9 cellular contexts compared by ENCODE assay signal in the genomic region with DNA sequence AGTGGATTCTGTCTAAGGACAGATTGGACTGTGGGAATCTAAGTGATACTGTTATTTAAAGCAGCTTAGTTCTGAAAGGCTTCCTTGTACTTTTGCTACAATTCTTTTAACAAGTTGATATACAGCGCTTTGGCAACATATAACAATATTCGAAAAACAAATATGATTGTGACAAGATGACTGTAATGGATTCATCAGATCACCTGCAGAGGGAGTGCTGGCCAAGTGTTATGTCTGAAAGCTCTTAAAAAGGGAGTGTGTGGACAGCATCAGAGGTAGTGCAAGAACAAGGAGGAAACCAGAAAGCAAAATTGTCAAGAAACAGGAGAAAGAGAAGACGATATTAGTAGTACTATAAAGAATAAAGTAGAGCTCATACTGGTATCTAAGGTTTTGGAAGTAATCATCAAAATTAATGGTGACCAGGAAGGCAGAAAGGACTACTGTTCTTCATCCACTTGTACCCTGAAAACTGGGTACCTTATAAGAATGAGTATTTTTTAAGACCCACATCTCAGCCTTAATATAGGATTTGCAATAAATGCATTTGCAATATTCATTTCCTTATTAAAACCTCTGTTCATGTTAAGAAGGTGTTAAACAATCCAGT.
DNase-seq lines count a peak whose midpoint lies in the region; ATAC-seq and TF ChIP-seq lines count a peak whose summit lies in the region.
"Had no signal": no experiment of that assay in that cellular context is flagged by ENCODE, and none has a peak within 500 bp of the region (broad histone marks: within the 10 kb centered on the region; RNA-seq: fewer than 3 reads in every experiment).

No MANE protein-coding gene starts in this region.

- no peak overlapping the region for H2BK120ac ChIP-seq in mesendoderm (ENCODE audit: low read depth, low read length)

- POLR2A ChIA-PET in activated CD4-positive, alpha-beta T cell treated with anti-CD3 and anti-CD28 coated beads for 36 hours (lab: Charles Lee) = no interaction called here

- no peaks in the 10 kb centered on the region for H3K36me3 Mint-ChIP-seq in activated CD4-positive, alpha-beta T cell treated with anti-CD3 and anti-CD28 coated beads for 36 hours (ENCODE audit: low read depth)

- no peak overlapping the region for H2AFZ ChIP-seq in MM.1S (ENCODE audit: low read length)

- no peaks in the 10 kb centered on the region for H3K27me3 Mint-ChIP-seq in activated CD4-positive, alpha-beta T cell treated with anti-CD3 and anti-CD28 coated beads for 36 hours

- H3F3A ChIP-seq in MM.1S (ENCODE audit: insufficient read depth, low read length) = no peaks in the 10 kb centered on the region

- no peak overlapping the region for H2AK5ac ChIP-seq in mesendoderm (ENCODE audit: low read length)

- intact Hi-C loops in activated CD4-positive, alpha-beta T cell treated with anti-CD3 and anti-CD28 coated beads for 36 hours (cut with DNase I, micrococcal nuclease) = no loop called here

- H3K4me3 ChIP-seq in MM.1S (ENCODE audit: low read length) (no peak overlapping the region), WERI-Rb-1 (ENCODE audit: low read depth, low read length) (no peak overlapping the region), mesendoderm (ENCODE audit: low read length) (no peak overlapping the region)

- H4K5ac ChIP-seq in mesendoderm (ENCODE audit: low read length) = no peak overlapping the region

- CTCF ChIA-PET in activated CD4-positive, alpha-beta T cell treated with anti-CD3 and anti-CD28 coated beads for 36 hours (lab: Charles Lee) = interaction anchor here (1.2 to 2.3 kb wide), 2 partner anchors 13 to 18 kb away, joined by 3 to 6 read pairs; no protein-coding TSS in a partner anchor

- no peak overlapping the region for H3K4me3 Mint-ChIP-seq in activated CD4-positive, alpha-beta T cell treated with anti-CD3 and anti-CD28 coated beads for 36 hours

- H3K27ac Mint-ChIP-seq in activated CD4-positive, alpha-beta T cell treated with anti-CD3 and anti-CD28 coated beads for 36 hours = no peak overlapping the region

- no peaks in the 10 kb centered on the region for H3K27me3 ChIP-seq in MM.1S (replicated peaks; ENCODE audit: insufficient read depth, low read length)
- no peaks in the 10 kb centered on the region for H3K27me3 ChIP-seq in WERI-Rb-1 (ENCODE audit: insufficient read depth, low read depth, severe bottlenecking)
- H3K27me3 ChIP-seq in mesendoderm (ENCODE audit: insufficient read depth, low read length, poor library complexity) = no peaks in the 10 kb centered on the region

- no peaks in the 10 kb centered on the region for H4K20me1 ChIP-seq in MM.1S (ENCODE audit: insufficient read depth, low read length)

- H3K23ac ChIP-seq in mesendoderm (ENCODE audit: low read length) = no peak overlapping the region

- no peaks in the 10 kb centered on the region for H3K4me1 Mint-ChIP-seq in activated CD4-positive, alpha-beta T cell treated with anti-CD3 and anti-CD28 coated beads for 36 hours

- WGBS in mesendoderm (ENCODE audit: extremely low coverage, insufficient coverage, low lambda C conversion rate) = no CpG with 5 or more reads among the region's 3 CpGs

- no peak overlapping the region for H2BK5ac ChIP-seq in mesendoderm (ENCODE audit: low read length)

- no peaks in the 10 kb centered on the region for H3K79me1 ChIP-seq in mesendoderm (ENCODE audit: low read length)

- no peak overlapping the region for H3K18ac ChIP-seq in mesendoderm (ENCODE audit: low read length)

- H4K8ac ChIP-seq in mesendoderm (ENCODE audit: low read depth, low read length) = no peak overlapping the region

- H3K9me2 ChIP-seq in MM.1S (replicated peaks; ENCODE audit: insufficient read depth, low read length) = no peaks in the 10 kb centered on the region

- DNase-seq in G401 (ENCODE audit: low spot score) (peak; percentile 32), MM.1S (peak; percentile 41), WERI-Rb-1 (peak; percentile 47), mesendoderm (peak; percentile 66), DMS79 treated with DMSO at 0.1 percent for 48 hours (lab: John Stamatoyannopoulos, UW) (no peak), NCI-H2029 treated with DMSO at 0.1 percent for 48 hours (lab: John Stamatoyannopoulos, UW) (no peak)
- no peak for DNase-seq in activated CD4-positive, alpha-beta T cell treated with anti-CD3 and anti-CD28 coated beads for 48 hours
- DNase-seq in activated CD4-positive, alpha-beta T cell treated with anti-CD3 and anti-CD28 coated beads for 36 hours = no peak
- DNase-seq: amniotic stem cell had no signal

- H3K9me3 ChIP-seq in MM.1S (replicated peaks; ENCODE audit: insufficient read depth, low read length) = no peaks in the 10 kb centered on the region
- no peaks in the 10 kb centered on the region for H3K9me3 ChIP-seq in WERI-Rb-1 (ENCODE audit: severe bottlenecking)

- H3K36me3 ChIP-seq in MM.1S (replicated peaks; ENCODE audit: insufficient read depth, low read length) (no peaks in the 10 kb centered on the region), WERI-Rb-1 (no peaks in the 10 kb centered on the region), mesendoderm (ENCODE audit: control insufficient read depth, insufficient read depth, low read length) (no peaks in the 10 kb centered on the region)

- TF ChIP-seq CTCF in MM.1S (IDR thresholded peaks at IDR 0.05; ENCODE audit: low read length) (peak; percentile 56), WERI-Rb-1 (IDR thresholded peaks at IDR 0.05; ENCODE audit: low read depth, low read length) (peak; percentile 62)

- H2BK15ac ChIP-seq in mesendoderm (replicated peaks; ENCODE audit: low read depth) = no peak overlapping the region

- H3K9me3 Mint-ChIP-seq in activated CD4-positive, alpha-beta T cell treated with anti-CD3 and anti-CD28 coated beads for 36 hours (ENCODE audit: low read depth) = peaks cover 7% of the 10 kb centered on the region

- H3K56ac ChIP-seq in mesendoderm (ENCODE audit: low read length) = no peak overlapping the region

- H3K4me2 ChIP-seq in MM.1S (ENCODE audit: low read depth, low read length) = no peak overlapping the region
- H3K4me2 ChIP-seq in mesendoderm (ENCODE audit: low read length) = no peak overlapping the region

- H3K27ac ChIP-seq in MM.1S (ENCODE audit: low read length) (no peak overlapping the region), WERI-Rb-1 (no peak overlapping the region), mesendoderm (ENCODE audit: low read depth, low read length) (no peak overlapping the region)

- in situ Hi-C loops in G401 (cut with HindIII; ENCODE audit: low sequenced_read_pairs) = loop anchor here (25.0 kb wide), 1 partner anchor 114 kb away; no protein-coding TSS in a partner anchor

- H3K4ac ChIP-seq in mesendoderm (ENCODE audit: low read depth, low read length) = no peak overlapping the region

- H3K9ac ChIP-seq in MM.1S (ENCODE audit: low read length) (no peak overlapping the region), mesendoderm (ENCODE audit: low read length) (no peak overlapping the region)

- H3K79me2 ChIP-seq in MM.1S (ENCODE audit: low read length) (no peaks in the 10 kb centered on the region), mesendoderm (ENCODE audit: control insufficient read depth, insufficient read depth, low read length) (no peaks in the 10 kb centered on the region)

- ATAC-seq in activated CD4-positive, alpha-beta T cell treated with anti-CD3 and anti-CD28 coated beads for 36 hours = no peak

- no peaks in the 10 kb centered on the region for H3K4me1 ChIP-seq in MM.1S (ENCODE audit: low read length)
- H3K4me1 ChIP-seq in mesendoderm (ENCODE audit: control insufficient read depth, low read depth, low read length) = no peaks in the 10 kb centered on the region

Comparison
In these comparisons a context has a peak if more than half of its experiments do, and no peak if none do; other contexts are left out.
1. DNase-seq: peak in G401 (single experiment), MM.1S (single experiment), WERI-Rb-1 (single experiment) and mesendoderm (single experiment); none in activated CD4-positive, alpha-beta T cell treated with anti-CD3 and anti-CD28 coated beads for 48 hours (single experiment), DMS79 treated with DMSO at 0.1 percent for 48 hours (single experiment), activated CD4-positive, alpha-beta T cell treated with anti-CD3 and anti-CD28 coated beads for 36 hours (single experiment) and NCI-H2029 treated with DMSO at 0.1 percent for 48 hours (single experiment).